In genomic region chr5:170745481-170746061, GRCh38 we compare ENCODE assay signal across 11 cellular contexts. TPM values are rescaled to one million over a fixed set of nuclear protein-coding genes. Genes with fewer than 3 reads are reported as not detected.
DNase-seq lines count a peak whose midpoint lies in the region; ATAC-seq and TF ChIP-seq lines count a peak whose summit lies in the region.
"Had no signal": no experiment of that assay in that cellular context is flagged by ENCODE, and none has a peak within 500 bp of the region (broad histone marks: within the 10 kb centered on the region; RNA-seq: fewer than 3 reads in every experiment).

No MANE protein-coding gene starts in this region.

- H3K4me1 Mint-ChIP-seq in GM23338: peaks cover 46% of the 10 kb centered on the region

- H3K9me3 ChIP-seq in heart right ventricle (no peaks in the 10 kb centered on the region), osteoblast (ENCODE audit: low read depth, low read length) (no peaks in the 10 kb centered on the region), Peyer's patch (no peaks in the 10 kb centered on the region)

- H3K27me3 ChIP-seq in GM23338 (ENCODE audit: insufficient read depth) (no peaks in the 10 kb centered on the region), heart right ventricle (peaks cover 0 to 21% (median 0%) of the 10 kb centered on the region in 7 donors), osteoblast (ENCODE audit: insufficient read depth, low read length) (peaks cover 6% of the 10 kb centered on the region), Peyer's patch (no peaks in the 10 kb centered on the region)

- no peaks in the 10 kb centered on the region for H4K20me1 ChIP-seq in GM23338 (replicated peaks; ENCODE audit: insufficient read depth)
- no peaks in the 10 kb centered on the region for H4K20me1 ChIP-seq in osteoblast (ENCODE audit: insufficient read depth, low read length)

- H2AFZ ChIP-seq in GM23338 (no peak overlapping the region), osteoblast (ENCODE audit: low read length) (no peak overlapping the region)

- 21 to 24% methylated on average over 11 of the region's 11 CpGs for WGBS in heart right ventricle, 2 donors

- H3K36me3 Mint-ChIP-seq in GM23338 (ENCODE audit: low read depth): peaks cover 6% of the 10 kb centered on the region

- H3K4me1 ChIP-seq in GM23338 (ENCODE audit: insufficient read depth) (peaks cover 29% of the 10 kb centered on the region), heart right ventricle (peaks cover 13 to 65% (median 59%) of the 10 kb centered on the region in 9 donors), osteoblast (ENCODE audit: insufficient read depth, low read length) (peaks cover 6% of the 10 kb centered on the region), Peyer's patch (peaks cover 0 to 5% (median 0%) of the 10 kb centered on the region in 4 donors)

- DNase-seq in GM23338 (ENCODE audit: low spot score): peak; percentile 94
- DNase-seq in SK-N-DZ (ENCODE audit: low spot score): peak; percentile 67
- DNase-seq in heart right ventricle: peak; percentile 61 to 64
- DNase-seq in osteoblast (ENCODE audit: insufficient read length, low spot score, missing footprints): peak; percentile 80
- DNase-seq in left lobe of liver (ENCODE audit: low spot score): no peak
- no peak for DNase-seq in Peyer's patch
- DNase-seq in sciatic nerve (ENCODE audit: low spot score): no peak
- DNase-seq: activated naive CD4-positive, alpha-beta T cell treated with Interleukin-2 at 50 U/mL for 16 hours; GOT3; Kasumi-1 had no signal

- intact Hi-C loops in heart right ventricle (cut with DNase I) (loop anchor here in 9 of 10 donors (1.0 to 10.0 kb wide), 7 partner anchors 43 to 599 kb away; no protein-coding TSS in a partner anchor), sciatic nerve (cut with DNase I) (loop anchor here (5.0 kb wide), 1 partner anchor 47 kb away; no protein-coding TSS in a partner anchor)

- H3F3A ChIP-seq in GM23338 (replicated peaks; ENCODE audit: low read depth): peaks cover 24% of the 10 kb centered on the region

- H3K9me2 ChIP-seq in GM23338 (ENCODE audit: insufficient read depth): peaks cover 12% of the 10 kb centered on the region; the same call in 1 of the 2 replicates

- H3K79me2 ChIP-seq in GM23338 (replicated peaks; ENCODE audit: insufficient read depth) (no peaks in the 10 kb centered on the region), osteoblast (ENCODE audit: insufficient read depth, low read length) (no peaks in the 10 kb centered on the region)

- H3K4me2 ChIP-seq in GM23338 (peak overlapping the region; percentile 87; the same call in 1 of the 2 replicates), osteoblast (ENCODE audit: insufficient read depth, low read length) (peak overlapping the region; percentile 75)

- no peak overlapping the region for H3K4me3 Mint-ChIP-seq in GM23338

- peak overlapping the region; percentile 95 for H3K27ac Mint-ChIP-seq in GM23338

- peak overlapping the region; percentile 97 for H3K27ac ChIP-seq in GM23338 (ENCODE audit: low read depth)
- peak overlapping the region; percentile 73 to 92 (median 86) for H3K27ac ChIP-seq in heart right ventricle
- no peak overlapping the region for H3K27ac ChIP-seq in osteoblast (ENCODE audit: low read depth, low read length)
- H3K27ac ChIP-seq in Peyer's patch: no peak overlapping the region

- H3K36me3 ChIP-seq in GM23338 (ENCODE audit: insufficient read depth) (no peaks in the 10 kb centered on the region), heart right ventricle (no peaks in the 10 kb centered on the region), osteoblast (ENCODE audit: insufficient read depth, low read length) (no peaks in the 10 kb centered on the region), Peyer's patch (no peaks in the 10 kb centered on the region)

- H3K4me3 ChIP-seq in GM23338: no peak overlapping the region
- H3K4me3 ChIP-seq in heart right ventricle: peak overlapping the region in 4 of 10 donors; percentile 14 to 47 (median 32)
- H3K4me3 ChIP-seq in osteoblast (ENCODE audit: insufficient read depth, low read length): peak overlapping the region; percentile 25
- H3K4me3 ChIP-seq in Peyer's patch: no peak overlapping the region

- peaks cover 17% of the 10 kb centered on the region for H3K27me3 Mint-ChIP-seq in GM23338 (ENCODE audit: insufficient read depth, low read depth, poor library complexity)

- ATAC-seq in GM23338 (peak; percentile 57), heart right ventricle (peak; percentile 54 to 79 (median 68)), left lobe of liver (no peak), sciatic nerve (no peak), HG02852 (IDR thresholded peaks at IDR 0.05; ENCODE audit: unreplicated experiment) (no peak)

- TF ChIP-seq POLR2A in Peyer's patch (IDR thresholded peaks at IDR 0.05): no peak

- TF ChIP-seq CTCF in GM23338 (conservative IDR thresholded peaks at IDR 0.05; ENCODE audit: low read depth in 2 of 2) (no peak), heart right ventricle (IDR thresholded peaks at IDR 0.05) (no peak), osteoblast (IDR thresholded peaks at IDR 0.05; ENCODE audit: extremely low read depth, low read depth, low read length) (no peak), Peyer's patch (IDR thresholded peaks at IDR 0.05) (no peak)

- H3K9me3 Mint-ChIP-seq in GM23338: peaks cover 6% of the 10 kb centered on the region; the same call in 2 of the 3 replicates

TF ChIP-seq in GM23338, 12 proteins besides CTCF, POLR2A, EP300 and RAD21 (continues in another document):
- TF ChIP-seq POLR2AphosphoS5 (IDR thresholded peaks at IDR 0.05; ENCODE audit: low read depth) (peak; percentile 61), REST (IDR thresholded peaks at IDR 0.05; ENCODE audit: unreplicated experiment) (no peak)

RNA-seq across cellular contexts. Expression of gene GABRP, which starts 38.0 kb away (rescaled TPM):
- total RNA-seq in GM23338 (2014; rRNA removed; shearing (Covaris generic)): 3.0 and 3.6 TPM in 2 replicates
- polyA plus RNA-seq in GM23338 (2016; fragmentation: Nextera tagmentation; extraction: Ambion mirVana): 6.2 and 6.3 TPM in 2 replicates
- 0.81 TPM in 1 of 2 replicates, not detected in the other for polyA plus RNA-seq in SK-N-DZ (2014; cell fraction: cytosol; rRNA removed)
- not detected in 2 replicates for polyA plus RNA-seq in SK-N-DZ (2014; cell fraction: nucleus; rRNA removed)
- 1 to 10 TPM in 2 of 10 donors, under 1 TPM in 7, not detected in 1; 0.07 to 1.6 (median 0.49) TPM for total RNA-seq in heart right ventricle
- under 1 TPM; 0.14 to 0.37 TPM for polyA plus RNA-seq in heart right ventricle
- under 0.01 TPM in 2 replicates for total RNA-seq in osteoblast
- 0.45 TPM for total RNA-seq in left lobe of liver
- 1 to 10 TPM in 1 of 4 donors, under 1 TPM in 1, not detected in 2; 0.76 to 1.2 TPM for total RNA-seq in Peyer's patch
- 0.45 TPM for total RNA-seq in sciatic nerve

Comparison
In these comparisons a context has a peak if more than half of its experiments do, and no peak if none do; other contexts are left out.
1. ATAC-seq: peak in GM23338 (single experiment) and heart right ventricle (8 of 8); none in left lobe of liver (single experiment), sciatic nerve (single experiment) and HG02852 (single experiment).
2. DNase-seq: peak in GM23338 (single experiment), SK-N-DZ (single experiment), heart right ventricle (2 of 2) and osteoblast (single experiment); none in left lobe of liver (single experiment), Peyer's patch (0 of 3) and sciatic nerve (single experiment).
3. H3K27ac ChIP-seq: peak in GM23338 (single experiment) and heart right ventricle (10 of 10); none in osteoblast (single experiment) and Peyer's patch (0 of 4).